Comparison of ENCODE assay signal across 17 cellular contexts in genomic region chr2:221836091-221836490, GRCh38.
"Had no signal": no experiment of that assay in that cellular context is flagged by ENCODE, and none has a peak within 500 bp of the region (broad histone marks: within the 10 kb centered on the region; RNA-seq: fewer than 3 reads in every experiment).

No MANE protein-coding gene starts in this region.

- ATAC-seq: activated CD4-positive, CD25-positive, alpha-beta regulatory T cell treated with anti-CD3 and anti-CD28 coated beads, Interleukin-2, amount 50 U/mL, for 24 hours; left lobe of liver; natural killer cell treated with Interleukin-12 subunit alpha and Interleukin-12 subunit beta and Interleukin-15 and Interleukin-18, amount 100 ng/mL, for 72 hours; T-cell; upper lobe of right lung had no signal

- H3K4me1 ChIP-seq: right atrium auricular region, testis, upper lobe of right lung had no signal

- H3K4me3 Mint-ChIP-seq: activated naive CD8-positive, alpha-beta T cell treated with anti-CD3 and anti-CD28 coated beads, Interleukin-2, amount 10 ng/mL, durations not matched to agents 7 days and 5 days; natural killer cell treated with Interleukin-12 subunit alpha and Interleukin-12 subunit beta and Interleukin-15 and Interleukin-18, amount 100 ng/mL, for 72 hours; T-cell had no signal

- H3K27me3 Mint-ChIP-seq: activated naive CD8-positive, alpha-beta T cell treated with anti-CD3 and anti-CD28 coated beads, Interleukin-2, amount 10 ng/mL, durations not matched to agents 7 days and 5 days; natural killer cell treated with Interleukin-12 subunit alpha and Interleukin-12 subunit beta and Interleukin-15 and Interleukin-18, amount 100 ng/mL, for 72 hours; T-cell had no signal

- H3K36me3 ChIP-seq: right atrium auricular region, upper lobe of right lung had no signal

- DNase-seq: activated CD4-positive, alpha-beta T cell treated with anti-CD3 and anti-CD28 coated beads, Interleukin-2, amount 50 U/mL, for 1 hour; activated CD8-positive, alpha-beta memory T cell treated with anti-CD3 and anti-CD28 coated beads for 24 hours; activated naive CD4-positive, alpha-beta T cell; activated naive CD8-positive, alpha-beta T cell treated with anti-CD3 and anti-CD28 coated beads, Interleukin-2, amount 10 ng/mL, durations not matched to agents 7 days and 5 days; hippocampal formation; stimulated activated CD4-positive, alpha-beta T cell treated with anti-CD3 and anti-CD28 coated beads, Interleukin-4, amount 100 ng/mL, for 4 hours; stimulated activated CD8-positive, alpha-beta memory T cell treated with anti-CD3 and anti-CD28 coated beads, Interleukin-4, amount 100 ng/mL, for 48 hours; stimulated activated naive CD4-positive, alpha-beta T cell treated with Interleukin-2 at 50 U/mL for 16 hours; T-cell; T-helper 9 cell; testis; upper lobe of right lung had no signal

- H3K4me1 Mint-ChIP-seq: activated naive CD8-positive, alpha-beta T cell treated with anti-CD3 and anti-CD28 coated beads, Interleukin-2, amount 10 ng/mL, durations not matched to agents 7 days and 5 days; T-cell had no signal

- H3K27ac ChIP-seq: right atrium auricular region, testis, upper lobe of right lung had no signal

- H3K27me3 ChIP-seq: right atrium auricular region, testis, upper lobe of right lung had no signal

- H3K9me3 ChIP-seq: testis, upper lobe of right lung had no signal

- H3K36me3 Mint-ChIP-seq: activated naive CD8-positive, alpha-beta T cell treated with anti-CD3 and anti-CD28 coated beads, Interleukin-2, amount 10 ng/mL, durations not matched to agents 7 days and 5 days; natural killer cell treated with Interleukin-12 subunit alpha and Interleukin-12 subunit beta and Interleukin-15 and Interleukin-18, amount 100 ng/mL, for 72 hours; T-cell had no signal

- H3K4me2 ChIP-seq: smooth muscle cell had no signal

- H3K4me3 ChIP-seq: right atrium auricular region, smooth muscle cell, testis, upper lobe of right lung had no signal

- H3K27ac Mint-ChIP-seq: activated naive CD8-positive, alpha-beta T cell treated with anti-CD3 and anti-CD28 coated beads, Interleukin-2, amount 10 ng/mL, durations not matched to agents 7 days and 5 days; natural killer cell treated with Interleukin-12 subunit alpha and Interleukin-12 subunit beta and Interleukin-15 and Interleukin-18, amount 100 ng/mL, for 72 hours; T-cell had no signal
